ENCODE assay signal across 8 cellular contexts in genomic region chr5:95960802-95961616, GRCh38. TPM values are rescaled to one million over a fixed set of nuclear protein-coding genes. Genes with fewer than 3 reads are reported as not detected.
A peak's percentile ranks its signal among the peaks of the same experiment; 100 is the strongest.
DNase-seq lines count a peak whose midpoint lies in the region; ATAC-seq, FAIRE-seq and TF ChIP-seq lines count a peak whose summit lies in the region.

No MANE protein-coding gene starts in this region.

- POLR2A ChIA-PET in endothelial cell of umbilical vein (lab: Charles Lee) = no interaction called here

- no peaks in the 10 kb centered on the region for H4K20me1 ChIP-seq in endothelial cell of umbilical vein (replicated peaks; ENCODE audit: control insufficient read depth, extremely low read depth, insufficient read depth, low read length)

- CTCF ChIA-PET in endothelial cell of umbilical vein (lab: Charles Lee) = interaction anchor here (0.7 to 7.0 kb wide), 18 partner anchors 12 to 384 kb away, joined by 3 to 107 read pairs (median 4); partner anchors contain the start of gene RFESD

- peaks cover 45% of the 10 kb centered on the region for H3K79me2 ChIP-seq in endothelial cell of umbilical vein (ENCODE audit: control insufficient read depth, insufficient read depth, low read length)

- dilution Hi-C loops in endothelial cell of umbilical vein (cut with MboI; ENCODE audit: extremely low pct_ligation_motif_present, low sequenced_read_pairs) = loop anchor here (25.0 kb wide), 1 partner anchor 376 kb away; no protein-coding TSS in a partner anchor

- peak overlapping the region; percentile 66 to 94 (median 79) for H3K4me3 ChIP-seq in endothelial cell of umbilical vein (replicated peaks in 1 of 3; ENCODE audit: insufficient read depth in 1 of 3, low read depth in 1 of 3, low read length in 3 of 3)

- H3K27ac ChIP-seq in endothelial cell of umbilical vein (ENCODE audit: insufficient read depth, low read depth, low read length) = peak overlapping the region; percentile 88

- H3K4me1 ChIP-seq in endothelial cell of umbilical vein (ENCODE audit: control insufficient read depth, extremely low read depth, insufficient read depth, low read length) = peaks cover 12% of the 10 kb centered on the region

- TF ChIP-seq POLR2A in endothelial cell of umbilical vein (IDR thresholded peaks at IDR 0.05; ENCODE audit: low read depth, low read length) = peak; percentile 4

- peak; percentile 74 to 85 for TF ChIP-seq CTCF in endothelial cell of umbilical vein (IDR thresholded peaks at IDR 0.05; ENCODE audit: extremely low read depth in 1 of 2, insufficient read depth in 1 of 2, low read depth in 1 of 2, low read length in 2 of 2)

- H3K9ac ChIP-seq in endothelial cell of umbilical vein (replicated peaks; ENCODE audit: extremely low read depth, insufficient read depth, low read length) = peak overlapping the region; percentile 92

- BruUV-seq in endothelial cell of umbilical vein (replicated peaks; lab: Mats Ljungman, UMichigan) = no TSS peak

- H3K4me2 ChIP-seq in endothelial cell of umbilical vein (ENCODE audit: insufficient read depth, low read length) = peak overlapping the region; percentile 74

- no peaks in the 10 kb centered on the region for H3K9me3 ChIP-seq in endothelial cell of umbilical vein (replicated peaks; ENCODE audit: control insufficient read depth, insufficient read depth, low read length)

- H3K27me3 ChIP-seq in endothelial cell of umbilical vein (ENCODE audit: control insufficient read depth in 2 of 2, insufficient read depth in 2 of 2, low read length in 2 of 2) = no peaks in the 10 kb centered on the region

- no peaks in the 10 kb centered on the region for H3K9me1 ChIP-seq in endothelial cell of umbilical vein (replicated peaks; ENCODE audit: control insufficient read depth, extremely low read depth, insufficient read depth, low read length)

- DNase-seq in AML-193 (lab: John Stamatoyannopoulos, UW) (peak; percentile 71 to 76), NCI-H774 (lab: John Stamatoyannopoulos, UW) (peak; percentile 59), endothelial cell of umbilical vein (ENCODE audit: low read depth, low spot score) (peak; percentile 84), midbrain (lab: John Stamatoyannopoulos, UW) (peak; percentile 75)
- peak; percentile 88 for DNase-seq in activated CD8-positive, alpha-beta memory T cell treated with anti-CD3 and anti-CD28 coated beads, Interleukin-2, amount 50 U/mL, for 48 hours
- DNase-seq in stimulated activated CD8-positive, alpha-beta memory T cell treated with anti-CD3 and anti-CD28 coated beads, Interleukin-15, amount 100 ng/mL, for 24 hours (ENCODE audit: low read depth) = peak; percentile 53

- peak; percentile 55 for ATAC-seq in GM18867 (IDR thresholded peaks at IDR 0.05; ENCODE audit: unreplicated experiment)
- ATAC-seq in HG03103 (IDR thresholded peaks at IDR 0.05; ENCODE audit: low read depth, unreplicated experiment) = peak; percentile 41

- H2AFZ ChIP-seq in endothelial cell of umbilical vein (ENCODE audit: low read depth, low read length) = peak overlapping the region; percentile 76

- FAIRE-seq in endothelial cell of umbilical vein (lab: Jason Lieb, UNC) = peak; percentile 12

- H3K36me3 ChIP-seq in endothelial cell of umbilical vein (ENCODE audit: control insufficient read depth in 2 of 2, extremely low read depth in 1 of 2, insufficient read depth in 2 of 2, low read length in 2 of 2) = no peaks in the 10 kb centered on the region

- intact Hi-C loops in endothelial cell of umbilical vein (cut with micrococcal nuclease) = loop anchor here (1.0 to 5.0 kb wide), 8 partner anchors 100 to 446 kb away; partner anchors contain the start of genes RFESD and RHOBTB3

TF ChIP-seq in endothelial cell of umbilical vein, 7 proteins besides CTCF, POLR2A, EP300 and RAD21:
- TF ChIP-seq MAX (IDR thresholded peaks at IDR 0.05; ENCODE audit: insufficient read depth, insufficient read length) (no peak), JUN (IDR thresholded peaks at IDR 0.05; ENCODE audit: borderline replicate concordance, insufficient read depth, insufficient read length, low read depth) (no peak), FOS (IDR thresholded peaks at IDR 0.05; ENCODE audit: borderline replicate concordance, insufficient read depth, low read length) (no peak), EZH2 (IDR thresholded peaks at IDR 0.05; ENCODE audit: borderline replicate concordance, low read depth, low read length, severe bottlenecking) (no peak), POLR2AphosphoS5 (IDR thresholded peaks at IDR 0.05; ENCODE audit: insufficient read depth, low read depth, low read length) (peak; percentile 58), MYC (IDR thresholded peaks at IDR 0.05; ENCODE audit: low read depth, low read length) (no peak)
TF ChIP-seq in endothelial cell of umbilical vein: peak in this region for 1.

RNA-seq across cellular contexts. Expression of gene ELL2, which starts 0.6 kb away (rescaled TPM):
- total RNA-seq in endothelial cell of umbilical vein = 26.0 and 39.8 TPM in 2 replicates
- polyA plus RNA-seq in endothelial cell of umbilical vein = 6.1 and 6.8 TPM in 2 replicates
- polyA plus RNA-seq in endothelial cell of umbilical vein (2011; cell fraction: cytosol; rRNA removed) = 7.3 and 7.9 TPM in 2 replicates
- polyA plus RNA-seq in endothelial cell of umbilical vein (2011; cell fraction: nucleus; rRNA removed) = 27.6 and 29.9 TPM in 2 replicates
- 22.1 and 32.9 TPM in 2 replicates for polyA plus RNA-seq in endothelial cell of umbilical vein (2012)
- polyA minus RNA-seq in endothelial cell of umbilical vein = 24.6 and 41.9 TPM in 2 replicates
- 23.9 TPM for polyA minus RNA-seq in endothelial cell of umbilical vein (2011; cell fraction: cytosol; rRNA and poly(A)+ RNA removed)
- polyA minus RNA-seq in endothelial cell of umbilical vein (2011; cell fraction: nucleus; rRNA and poly(A)+ RNA removed) = 144 and 209 TPM in 2 replicates

Comparison
In these comparisons a context has a peak if more than half of its experiments do, and no peak if none do; other contexts are left out.
1. Peak in every context shown above with its lines: DNase-seq, ATAC-seq, H3K4me3 ChIP-seq and H3K27ac ChIP-seq.